In genomic region chr3:30676424-30677346, GRCh38 we compare ENCODE assay signal across 14 cellular contexts.
DNase-seq lines count a peak whose midpoint lies in the region; ATAC-seq lines count a peak whose summit lies in the region.
"Had no signal": no experiment of that assay in that cellular context is flagged by ENCODE, and none has a peak within 500 bp of the region (broad histone marks: within the 10 kb centered on the region; RNA-seq: fewer than 3 reads in every experiment).

No MANE protein-coding gene starts in this region.

- peaks cover 84% of the 10 kb centered on the region for H3K36me3 Mint-ChIP-seq in activated CD8-positive, alpha-beta memory T cell treated with anti-CD3 and anti-CD28 coated beads, Interleukin-2, amount 10 ng/mL, durations not matched to agents 7 days and 5 days
- peaks cover 78% of the 10 kb centered on the region for H3K36me3 Mint-ChIP-seq in effector memory CD8-positive, alpha-beta T cell (ENCODE audit: insufficient read depth)

- H3K4me3 Mint-ChIP-seq in activated CD8-positive, alpha-beta memory T cell treated with anti-CD3 and anti-CD28 coated beads, Interleukin-2, amount 10 ng/mL, durations not matched to agents 7 days and 5 days: no peak overlapping the region
- no peak overlapping the region for H3K4me3 Mint-ChIP-seq in effector memory CD8-positive, alpha-beta T cell
- no peak overlapping the region for H3K4me3 Mint-ChIP-seq in stimulated activated naive CD8-positive, alpha-beta T cell treated with anti-CD3 and anti-CD28 coated beads, Interleukin-15, amount 100 ng/mL, for 72 hours

- no peak for DNase-seq in activated CD8-positive, alpha-beta memory T cell treated with anti-CD3 and anti-CD28 coated beads, Interleukin-2, amount 10 ng/mL, durations not matched to agents 7 days and 5 days
- no peak for DNase-seq in activated CD8-positive, alpha-beta memory T cell treated with anti-CD3 and anti-CD28 coated beads, Interleukin-2, amount 50 U/mL, for 4 hours
- DNase-seq in effector memory CD8-positive, alpha-beta T cell: no peak
- no peak for DNase-seq in stimulated activated naive CD8-positive, alpha-beta T cell treated with anti-CD3 and anti-CD28 coated beads, Interleukin-15, amount 100 ng/mL, for 72 hours
- DNase-seq in NCI-H2081 treated with DMSO at 0.1 percent for 48 hours (lab: John Stamatoyannopoulos, UW) (no peak), iPS-NIHi11 (ENCODE audit: low spot score) (no peak), left lobe of liver (ENCODE audit: low spot score) (no peak)
- DNase-seq: activated CD8-positive, alpha-beta memory T cell treated with anti-CD3 and anti-CD28 coated beads for 24 hours; amniotic stem cell; hypothalamus; left ventricle myocardium superior; NCI-H1436 treated with DMSO at 0.1 percent for 48 hours; NCI-H524 treated with DMSO at 0.1 percent for 48 hours had no signal

- peak overlapping the region; percentile 10 for H3K27ac Mint-ChIP-seq in activated CD8-positive, alpha-beta memory T cell treated with anti-CD3 and anti-CD28 coated beads, Interleukin-2, amount 10 ng/mL, durations not matched to agents 7 days and 5 days
- H3K27ac Mint-ChIP-seq in effector memory CD8-positive, alpha-beta T cell: peak overlapping the region; percentile 65 to 84
- H3K27ac Mint-ChIP-seq in stimulated activated naive CD8-positive, alpha-beta T cell treated with anti-CD3 and anti-CD28 coated beads, Interleukin-15, amount 100 ng/mL, for 72 hours: peak overlapping the region; percentile 75 to 83

- H3K27me3 Mint-ChIP-seq in activated CD8-positive, alpha-beta memory T cell treated with anti-CD3 and anti-CD28 coated beads, Interleukin-2, amount 10 ng/mL, durations not matched to agents 7 days and 5 days: no peaks in the 10 kb centered on the region
- H3K27me3 Mint-ChIP-seq in effector memory CD8-positive, alpha-beta T cell: no peaks in the 10 kb centered on the region
- H3K27me3 Mint-ChIP-seq in stimulated activated naive CD8-positive, alpha-beta T cell treated with anti-CD3 and anti-CD28 coated beads, Interleukin-15, amount 100 ng/mL, for 72 hours: no peaks in the 10 kb centered on the region

- no peak for ATAC-seq in activated CD8-positive, alpha-beta memory T cell treated with anti-CD3 and anti-CD28 coated beads, Interleukin-2, amount 10 ng/mL, durations not matched to agents 7 days and 5 days
- peak; percentile 48 for ATAC-seq in HG02981 (IDR thresholded peaks at IDR 0.05; ENCODE audit: unreplicated experiment)
- no peak for ATAC-seq in effector memory CD8-positive, alpha-beta T cell (replicated peaks)
- ATAC-seq in stimulated activated naive CD8-positive, alpha-beta T cell treated with anti-CD3 and anti-CD28 coated beads, Interleukin-15, amount 100 ng/mL, for 72 hours: no peak
- ATAC-seq in left lobe of liver: no peak
- ATAC-seq: left ventricle myocardium superior had no signal

- CTCF ChIA-PET in activated CD8-positive, alpha-beta memory T cell treated with anti-CD3 and anti-CD28 coated beads, Interleukin-2, amount 10 ng/mL, durations not matched to agents 7 days and 5 days (lab: Charles Lee): interaction anchor here (1.3 kb wide), 1 partner anchor 17 kb away, joined by 4 read pairs; no protein-coding TSS in a partner anchor

- no peaks in the 10 kb centered on the region for H3K9me3 Mint-ChIP-seq in activated CD8-positive, alpha-beta memory T cell treated with anti-CD3 and anti-CD28 coated beads, Interleukin-2, amount 10 ng/mL, durations not matched to agents 7 days and 5 days (ENCODE audit: low read depth)
- no peaks in the 10 kb centered on the region for H3K9me3 Mint-ChIP-seq in effector memory CD8-positive, alpha-beta T cell
- H3K9me3 Mint-ChIP-seq in stimulated activated naive CD8-positive, alpha-beta T cell treated with anti-CD3 and anti-CD28 coated beads, Interleukin-15, amount 100 ng/mL, for 72 hours: peaks cover 4 to 7% of the 10 kb centered on the region in 2 donors

- peaks cover 61% of the 10 kb centered on the region for H3K4me1 Mint-ChIP-seq in activated CD8-positive, alpha-beta memory T cell treated with anti-CD3 and anti-CD28 coated beads, Interleukin-2, amount 10 ng/mL, durations not matched to agents 7 days and 5 days
- H3K4me1 Mint-ChIP-seq in effector memory CD8-positive, alpha-beta T cell (ENCODE audit: low read depth in 2 of 2): peaks cover 49 to 72% of the 10 kb centered on the region in 2 donors
- H3K4me1 Mint-ChIP-seq in stimulated activated naive CD8-positive, alpha-beta T cell treated with anti-CD3 and anti-CD28 coated beads, Interleukin-15, amount 100 ng/mL, for 72 hours: peaks cover 97% of the 10 kb centered on the region

Comparison
In these comparisons a context has a peak if more than half of its experiments do, and no peak if none do; other contexts are left out.
1. H3K27ac Mint-ChIP-seq: peak in every context shown above with its lines; median percentile 79 in stimulated activated naive CD8-positive, alpha-beta T cell treated with anti-CD3 and anti-CD28 coated beads, Interleukin-15, amount 100 ng/mL, for 72 hours; 74 in effector memory CD8-positive, alpha-beta T cell; 10 in activated CD8-positive, alpha-beta memory T cell treated with anti-CD3 and anti-CD28 coated beads, Interleukin-2, amount 10 ng/mL, durations not matched to agents 7 days and 5 days.